Comparison of ENCODE assay signal across 17 cellular contexts in genomic region chr2:241350878-241351639, GRCh38. TPM values are rescaled to one million over a fixed set of nuclear protein-coding genes. Genes with fewer than 3 reads are reported as not detected.
DNase-seq lines count a peak whose midpoint lies in the region; ATAC-seq, FAIRE-seq and TF ChIP-seq lines count a peak whose summit lies in the region.
"Had no signal": no experiment of that assay in that cellular context is flagged by ENCODE, and none has a peak within 500 bp of the region (broad histone marks: within the 10 kb centered on the region; RNA-seq: fewer than 3 reads in every experiment).

No MANE protein-coding gene starts in this region.

- FAIRE-seq in astrocyte (lab: Jason Lieb, UNC) = no peak

- TF ChIP-seq CTCF in astrocyte (IDR thresholded peaks at IDR 0.05; ENCODE audit: insufficient read depth, low read depth, low read length) (no peak), liver (IDR thresholded peaks at IDR 0.05; ENCODE audit: low read depth, low read length, missing input control) (no peak)

- H3K4me1 Mint-ChIP-seq in activated CD4-positive, alpha-beta T cell treated with anti-CD3 and anti-CD28 coated beads, Interleukin-2, amount 10 ng/mL, durations not matched to agents 24 days and 14 days = peaks cover 10% of the 10 kb centered on the region
- peaks cover 13% of the 10 kb centered on the region for H3K4me1 Mint-ChIP-seq in astrocyte (ENCODE audit: low read depth, unreplicated experiment)
- H3K4me1 Mint-ChIP-seq in stimulated activated naive B cell treated with anti-CD40 and anti-IgM and Interleukin-4, amounts not matched to agents 10 μg/mL and 1 μg/mL and 100 μg/mL, for 72 hours = peaks cover 5 to 14% of the 10 kb centered on the region in 2 donors

- H3K27ac Mint-ChIP-seq in activated CD4-positive, alpha-beta T cell treated with anti-CD3 and anti-CD28 coated beads, Interleukin-2, amount 10 ng/mL, durations not matched to agents 24 days and 14 days = peak overlapping the region; percentile 2
- peak overlapping the region; percentile 82 for H3K27ac Mint-ChIP-seq in astrocyte (ENCODE audit: unreplicated experiment)
- peak overlapping the region; percentile 75 for H3K27ac Mint-ChIP-seq in stimulated activated naive B cell treated with anti-CD40 and anti-IgM and Interleukin-4, amounts not matched to agents 10 μg/mL and 1 μg/mL and 100 μg/mL, for 72 hours
- H3K27ac Mint-ChIP-seq: activated CD4-positive, alpha-beta T cell treated with anti-CD3 and anti-CD28 coated beads, Interleukin-2, amount 10 ng/mL, durations not matched to agents 7 days and 5 days; stimulated activated naive CD8-positive, alpha-beta T cell treated with anti-CD3 and anti-CD28 coated beads, Interleukin-15, Interleukin-2, amounts not matched to agents 100 ng/mL and 50 ng/mL, for 24 hours had no signal

- H3K4me2 ChIP-seq in astrocyte (ENCODE audit: low read length) = no peak overlapping the region

- H4K20me1 ChIP-seq in astrocyte (ENCODE audit: insufficient read depth, low read length) = peaks cover 51% of the 10 kb centered on the region

- TF ChIP-seq RAD21 in liver (IDR thresholded peaks at IDR 0.05) = peak in 1 of 2 donors; percentile 21

- H3K4me3 ChIP-seq in astrocyte (ENCODE audit: insufficient read depth, low read depth, low read length) (no peak overlapping the region), liver (ENCODE audit: low read depth in 1 of 3, low read length in 3 of 3) (no peak overlapping the region)

- H3K36me3 ChIP-seq in astrocyte (ENCODE audit: insufficient read depth, low read length) (peaks cover 69% of the 10 kb centered on the region), liver (ENCODE audit: control insufficient read depth in 4 of 4, insufficient read depth in 3 of 4, low read depth in 1 of 4, low read length in 3 of 4) (peaks cover 13 to 46% (median 21%) of the 10 kb centered on the region in 4 donors)

- H3K9ac ChIP-seq in astrocyte (ENCODE audit: low read length) (no peak overlapping the region), liver (ENCODE audit: low read depth in 1 of 2, low read length in 2 of 2) (no peak overlapping the region)

- no peaks in the 10 kb centered on the region for H3K9me3 Mint-ChIP-seq in activated CD4-positive, alpha-beta T cell treated with anti-CD3 and anti-CD28 coated beads, Interleukin-2, amount 10 ng/mL, durations not matched to agents 24 days and 14 days
- no peaks in the 10 kb centered on the region for H3K9me3 Mint-ChIP-seq in astrocyte (ENCODE audit: unreplicated experiment)
- H3K9me3 Mint-ChIP-seq in stimulated activated naive B cell treated with anti-CD40 and anti-IgM and Interleukin-4, amounts not matched to agents 10 μg/mL and 1 μg/mL and 100 μg/mL, for 72 hours = no peaks in the 10 kb centered on the region
- H3K9me3 Mint-ChIP-seq: activated CD4-positive, alpha-beta T cell treated with anti-CD3 and anti-CD28 coated beads, Interleukin-2, amount 10 ng/mL, durations not matched to agents 7 days and 5 days; CD4-positive, CD25-positive, alpha-beta regulatory T cell; stimulated activated naive CD8-positive, alpha-beta T cell treated with anti-CD3 and anti-CD28 coated beads, Interleukin-15, Interleukin-2, amounts not matched to agents 100 ng/mL and 50 ng/mL, for 24 hours had no signal

- no peak overlapping the region for H3K4me3 Mint-ChIP-seq in activated CD4-positive, alpha-beta T cell treated with anti-CD3 and anti-CD28 coated beads, Interleukin-2, amount 10 ng/mL, durations not matched to agents 24 days and 14 days
- no peak overlapping the region for H3K4me3 Mint-ChIP-seq in astrocyte (ENCODE audit: unreplicated experiment)
- H3K4me3 Mint-ChIP-seq in stimulated activated naive B cell treated with anti-CD40 and anti-IgM and Interleukin-4, amounts not matched to agents 10 μg/mL and 1 μg/mL and 100 μg/mL, for 72 hours = no peak overlapping the region
- H3K4me3 Mint-ChIP-seq: activated CD4-positive, alpha-beta T cell treated with anti-CD3 and anti-CD28 coated beads, Interleukin-2, amount 10 ng/mL, durations not matched to agents 7 days and 5 days; CD4-positive, CD25-positive, alpha-beta regulatory T cell; stimulated activated naive CD8-positive, alpha-beta T cell treated with anti-CD3 and anti-CD28 coated beads, Interleukin-15, Interleukin-2, amounts not matched to agents 100 ng/mL and 50 ng/mL, for 24 hours had no signal

- DNase-seq in activated CD4-positive, alpha-beta T cell treated with anti-CD3 and anti-CD28 coated beads, Interleukin-2, amount 10 ng/mL, durations not matched to agents 24 days and 14 days = no peak
- DNase-seq in activated CD4-positive, alpha-beta T cell treated with anti-CD3 and anti-CD28 coated beads for 48 hours = no peak
- no peak for DNase-seq in astrocyte (ENCODE audit: low read depth)
- no peak for DNase-seq in stimulated activated naive B cell treated with anti-CD40 and anti-IgM and Interleukin-4, amounts not matched to agents 10 μg/mL and 1 μg/mL and 100 μg/mL, for 72 hours
- DNase-seq in stimulated activated naive CD4-positive, alpha-beta T cell treated with Interleukin-2 at 50 U/mL for 16 hours (lab: John Stamatoyannopoulos, UW) = no peak
- DNase-seq: activated CD4-positive, alpha-beta T cell treated with anti-CD3 and anti-CD28 coated beads, Interleukin-2, amount 10 ng/mL, durations not matched to agents 7 days and 5 days; activated effector memory CD4-positive, alpha-beta T cell treated with Interleukin-2 at 50 U/mL for 16 hours; CD4-positive, CD25-positive, alpha-beta regulatory T cell; effector CD8-positive, alpha-beta T cell; GOT3; KBM-7; Right ventricle myocardium superior had no signal

- H2AFZ ChIP-seq in astrocyte (ENCODE audit: low read depth, low read length) = no peak overlapping the region

- WGBS in liver = 41% methylated on average over 9 of the region's 9 CpGs

- H3K27me3 ChIP-seq in astrocyte (ENCODE audit: insufficient read depth, low read length) = no peaks in the 10 kb centered on the region
- no peaks in the 10 kb centered on the region for H3K27me3 ChIP-seq in liver (ENCODE audit: control insufficient read depth in 4 of 4, insufficient read depth in 4 of 4, low read length in 3 of 4)
- H3K27me3 ChIP-seq: neutrophil had no signal

- H3K4me1 ChIP-seq in astrocyte (ENCODE audit: insufficient read depth, low read length) (peaks cover 3% of the 10 kb centered on the region), liver (ENCODE audit: control insufficient read depth in 4 of 4, insufficient read depth in 4 of 4, low read length in 3 of 4) (peaks cover 2 to 40% (median 29%) of the 10 kb centered on the region in 4 donors)

- no peak for ATAC-seq in stimulated activated naive B cell treated with anti-CD40 and anti-IgM and Interleukin-4, amounts not matched to agents 10 μg/mL and 1 μg/mL and 100 μg/mL, for 72 hours (replicated peaks)
- ATAC-seq in HG03196 (IDR thresholded peaks at IDR 0.05; ENCODE audit: unreplicated experiment) = no peak
- ATAC-seq in HG02759 (IDR thresholded peaks at IDR 0.05; ENCODE audit: unreplicated experiment) = no peak

- H3K79me2 ChIP-seq in astrocyte (ENCODE audit: insufficient read depth, low read length) = peaks cover 4% of the 10 kb centered on the region

- H3K9me3 ChIP-seq in astrocyte (ENCODE audit: insufficient read depth, low read depth, low read length) (no peaks in the 10 kb centered on the region), liver (ENCODE audit: control insufficient read depth in 4 of 4, low read length in 3 of 4) (no peaks in the 10 kb centered on the region)
- H3K9me3 ChIP-seq: neutrophil had no signal

- H3K27me3 Mint-ChIP-seq in activated CD4-positive, alpha-beta T cell treated with anti-CD3 and anti-CD28 coated beads, Interleukin-2, amount 10 ng/mL, durations not matched to agents 24 days and 14 days = no peaks in the 10 kb centered on the region
- no peaks in the 10 kb centered on the region for H3K27me3 Mint-ChIP-seq in astrocyte (ENCODE audit: low read depth, unreplicated experiment)
- no peaks in the 10 kb centered on the region for H3K27me3 Mint-ChIP-seq in stimulated activated naive B cell treated with anti-CD40 and anti-IgM and Interleukin-4, amounts not matched to agents 10 μg/mL and 1 μg/mL and 100 μg/mL, for 72 hours
- H3K27me3 Mint-ChIP-seq: activated CD4-positive, alpha-beta T cell treated with anti-CD3 and anti-CD28 coated beads, Interleukin-2, amount 10 ng/mL, durations not matched to agents 7 days and 5 days; CD4-positive, CD25-positive, alpha-beta regulatory T cell; stimulated activated naive CD8-positive, alpha-beta T cell treated with anti-CD3 and anti-CD28 coated beads, Interleukin-15, Interleukin-2, amounts not matched to agents 100 ng/mL and 50 ng/mL, for 24 hours had no signal

- intact Hi-C loops in activated CD4-positive, alpha-beta T cell treated with anti-CD3 and anti-CD28 coated beads, Interleukin-2, amount 10 ng/mL, durations not matched to agents 24 days and 14 days (cut with micrococcal nuclease) = no loop called here

- H3K27ac ChIP-seq in astrocyte (ENCODE audit: low read depth, low read length) (no peak overlapping the region), liver (ENCODE audit: low read depth in 1 of 2, low read length in 2 of 2) (peak overlapping the region in 1 of 2 donors; percentile 77)
- H3K27ac ChIP-seq: neutrophil had no signal

- peaks cover 53% of the 10 kb centered on the region for H3K36me3 Mint-ChIP-seq in activated CD4-positive, alpha-beta T cell treated with anti-CD3 and anti-CD28 coated beads, Interleukin-2, amount 10 ng/mL, durations not matched to agents 24 days and 14 days (ENCODE audit: low read depth)
- peaks cover 7% of the 10 kb centered on the region for H3K36me3 Mint-ChIP-seq in astrocyte (ENCODE audit: low read depth, unreplicated experiment)
- H3K36me3 Mint-ChIP-seq in stimulated activated naive B cell treated with anti-CD40 and anti-IgM and Interleukin-4, amounts not matched to agents 10 μg/mL and 1 μg/mL and 100 μg/mL, for 72 hours = peaks cover 31 to 33% of the 10 kb centered on the region in 2 donors

TF ChIP-seq in liver, 16 proteins besides CTCF, POLR2A, EP300 and RAD21 (continues in another document):
- TF ChIP-seq RXRA (IDR thresholded peaks at IDR 0.05) (peak; percentile 24 to 54), SP1 (IDR thresholded peaks at IDR 0.05) (peak; percentile 30), FOXA2 (IDR thresholded peaks at IDR 0.05) (peak; percentile 2), HNF4G (IDR thresholded peaks at IDR 0.05) (no peak), HNF4A (conservative IDR thresholded peaks at IDR 0.05) (peak; percentile 66 to 70)

RNA-seq across cellular contexts. Expression of gene FARP2, which starts 5.0 kb away (rescaled TPM):
- total RNA-seq in activated CD4-positive, alpha-beta T cell treated with anti-CD3 and anti-CD28 coated beads, Interleukin-2, amount 10 ng/mL, durations not matched to agents 24 days and 14 days = 36.5 and 43.1 TPM in 2 replicates
- total RNA-seq in astrocyte (60.8 and 65.0 TPM in 2 replicates), liver (10 to 100 TPM; 17.8 to 30.9 TPM)
- 10 to 100 TPM in 1 of 2 donors, 1 to 10 TPM in 1; 5.8 to 10.7 TPM for polyA plus RNA-seq in liver

RNA-seq across cellular contexts. Expression of gene SEPTIN2, which starts 35.3 kb away (rescaled TPM):
- 212 and 215 TPM in 2 replicates for total RNA-seq in activated CD4-positive, alpha-beta T cell treated with anti-CD3 and anti-CD28 coated beads, Interleukin-2, amount 10 ng/mL, durations not matched to agents 24 days and 14 days
- total RNA-seq in astrocyte = 544 and 552 TPM in 2 replicates
- 100 to 1,000 TPM; 119 to 147 TPM for total RNA-seq in liver
- polyA plus RNA-seq in liver = 10 to 100 TPM; 63.7 to 75.1 TPM

RNA-seq across cellular contexts. Expression of gene HDLBP, which starts 35.6 kb away (rescaled TPM):
- total RNA-seq in activated CD4-positive, alpha-beta T cell treated with anti-CD3 and anti-CD28 coated beads, Interleukin-2, amount 10 ng/mL, durations not matched to agents 24 days and 14 days = 266 and 270 TPM in 2 replicates
- total RNA-seq in astrocyte (922 and 975 TPM in 2 replicates), liver (100 to 1,000 TPM; 259 to 580 TPM)
- polyA plus RNA-seq in liver = 100 to 1,000 TPM; 219 to 257 TPM

Comparison
In these comparisons a context has a peak if more than half of its experiments do, and no peak if none do; other contexts are left out.
1. H3K27ac Mint-ChIP-seq: peak in every context shown above with its lines; median percentile 82 in astrocyte; 75 in stimulated activated naive B cell treated with anti-CD40 and anti-IgM and Interleukin-4, amounts not matched to agents 10 μg/mL and 1 μg/mL and 100 μg/mL, for 72 hours; 2 in activated CD4-positive, alpha-beta T cell treated with anti-CD3 and anti-CD28 coated beads, Interleukin-2, amount 10 ng/mL, durations not matched to agents 24 days and 14 days.